ENCODE assay signal across 20 cellular contexts in genomic region chr6:129608886-129609540, GRCh38.
DNase-seq lines count a peak whose midpoint lies in the region; ATAC-seq and TF ChIP-seq lines count a peak whose summit lies in the region.
"Had no signal": no experiment of that assay in that cellular context is flagged by ENCODE, and none has a peak within 500 bp of the region (broad histone marks: within the 10 kb centered on the region; RNA-seq: fewer than 3 reads in every experiment).

No MANE protein-coding gene starts in this region.

- H3K27me3 Mint-ChIP-seq in activated naive CD4-positive, alpha-beta T cell treated with anti-CD3 and anti-CD28 coated beads, Interleukin-2, amount 50 U/mL, for 24 hours = no peaks in the 10 kb centered on the region
- H3K27me3 Mint-ChIP-seq in activated naive CD4-positive, alpha-beta T cell treated with anti-CD3 and anti-CD28 coated beads for 36 hours (ENCODE audit: low read depth) = no peaks in the 10 kb centered on the region
- H3K27me3 Mint-ChIP-seq in brain = no peaks in the 10 kb centered on the region
- H3K27me3 Mint-ChIP-seq: activated CD4-positive, alpha-beta T cell treated with anti-CD3 and anti-CD28 coated beads for 36 hours; IgD-negative memory B cell had no signal

- peaks cover 3% of the 10 kb centered on the region for H3K36me3 Mint-ChIP-seq in activated naive CD4-positive, alpha-beta T cell treated with anti-CD3 and anti-CD28 coated beads, Interleukin-2, amount 50 U/mL, for 24 hours
- H3K36me3 Mint-ChIP-seq in activated naive CD4-positive, alpha-beta T cell treated with anti-CD3 and anti-CD28 coated beads for 36 hours (ENCODE audit: low read depth) = no peaks in the 10 kb centered on the region
- peaks cover 7% of the 10 kb centered on the region for H3K36me3 Mint-ChIP-seq in brain

- intact Hi-C loops in activated naive CD4-positive, alpha-beta T cell treated with anti-CD3 and anti-CD28 coated beads for 36 hours (cut with micrococcal nuclease) = no loop called here

- TF ChIP-seq CTCF in brain (conservative IDR thresholded peaks at IDR 0.05) (no peak), suprapubic skin (IDR thresholded peaks at IDR 0.05) (no peak)

- H3K27ac Mint-ChIP-seq in activated naive CD4-positive, alpha-beta T cell treated with anti-CD3 and anti-CD28 coated beads, Interleukin-2, amount 50 U/mL, for 24 hours = peak overlapping the region; percentile 14
- H3K27ac Mint-ChIP-seq in activated naive CD4-positive, alpha-beta T cell treated with anti-CD3 and anti-CD28 coated beads for 36 hours = no peak overlapping the region
- peak overlapping the region; percentile 74 to 96 (median 88) for H3K27ac Mint-ChIP-seq in brain
- H3K27ac Mint-ChIP-seq: activated CD4-positive, alpha-beta T cell treated with anti-CD3 and anti-CD28 coated beads for 36 hours; IgD-negative memory B cell had no signal

- no peaks in the 10 kb centered on the region for H3K27me3 ChIP-seq in suprapubic skin
- H3K27me3 ChIP-seq: adrenal gland; BLaER1 treated with 17β-estradiol and CSF1 and Interleukin-3, amounts not matched to agents 10 nM and 100 nM; cardiac muscle cell; hepatocyte; upper lobe of left lung had no signal

- CTCF ChIA-PET in activated naive CD4-positive, alpha-beta T cell treated with anti-CD3 and anti-CD28 coated beads for 36 hours (lab: Charles Lee) = interaction anchor here (0.6 to 2.6 kb wide), 4 partner anchors 11 to 166 kb away, joined by 3 to 11 read pairs (median 3); no protein-coding TSS in a partner anchor

- H3K9me3 Mint-ChIP-seq in activated naive CD4-positive, alpha-beta T cell treated with anti-CD3 and anti-CD28 coated beads, Interleukin-2, amount 50 U/mL, for 24 hours = no peaks in the 10 kb centered on the region
- no peaks in the 10 kb centered on the region for H3K9me3 Mint-ChIP-seq in activated naive CD4-positive, alpha-beta T cell treated with anti-CD3 and anti-CD28 coated beads for 36 hours
- no peaks in the 10 kb centered on the region for H3K9me3 Mint-ChIP-seq in brain
- H3K9me3 Mint-ChIP-seq: IgD-negative memory B cell had no signal

- WGBS in suprapubic skin = 56% methylated on average over 3 of the region's 3 CpGs

- TF ChIP-seq POLR2A in suprapubic skin (IDR thresholded peaks at IDR 0.05) = no peak

- ATAC-seq in GM21447 (IDR thresholded peaks at IDR 0.05; ENCODE audit: unreplicated experiment) = no peak
- ATAC-seq: activated CD4-positive, alpha-beta T cell treated with anti-CD3 and anti-CD28 coated beads for 36 hours had no signal

- H3K27ac ChIP-seq in suprapubic skin = peak overlapping the region; percentile 18
- H3K27ac ChIP-seq: BLaER1 treated with 17β-estradiol and CSF1 and Interleukin-3, amounts not matched to agents 10 nM and 100 nM; cardiac muscle cell; hepatocyte had no signal

- H3K4me1 ChIP-seq in suprapubic skin = peaks cover 7% of the 10 kb centered on the region

- no peak overlapping the region for H3K4me3 Mint-ChIP-seq in activated naive CD4-positive, alpha-beta T cell treated with anti-CD3 and anti-CD28 coated beads, Interleukin-2, amount 50 U/mL, for 24 hours
- H3K4me3 Mint-ChIP-seq in activated naive CD4-positive, alpha-beta T cell treated with anti-CD3 and anti-CD28 coated beads for 36 hours = no peak overlapping the region
- peak overlapping the region in 3 of 5 experiments; percentile 38 to 73 (median 54) for H3K4me3 Mint-ChIP-seq in brain
- H3K4me3 Mint-ChIP-seq: activated CD4-positive, alpha-beta T cell treated with anti-CD3 and anti-CD28 coated beads for 36 hours; IgD-negative memory B cell had no signal

- no peaks in the 10 kb centered on the region for H3K4me1 Mint-ChIP-seq in activated naive CD4-positive, alpha-beta T cell treated with anti-CD3 and anti-CD28 coated beads, Interleukin-2, amount 50 U/mL, for 24 hours
- peaks cover 2% of the 10 kb centered on the region for H3K4me1 Mint-ChIP-seq in activated naive CD4-positive, alpha-beta T cell treated with anti-CD3 and anti-CD28 coated beads for 36 hours (ENCODE audit: low read depth)
- H3K4me1 Mint-ChIP-seq in brain = peaks cover 59% of the 10 kb centered on the region
- H3K4me1 Mint-ChIP-seq: IgD-negative memory B cell had no signal

- peaks cover 4% of the 10 kb centered on the region for H3K36me3 ChIP-seq in suprapubic skin
- H3K36me3 ChIP-seq: cardiac muscle cell had no signal

- no peak for DNase-seq in activated naive CD4-positive, alpha-beta T cell treated with anti-CD3 and anti-CD28 coated beads for 36 hours
- DNase-seq in NCI-H69 (lab: John Stamatoyannopoulos, UW) (peak; percentile 70), suprapubic skin (ENCODE audit: low spot score in 2 of 2) (no peak), AG20443 (ENCODE audit: low spot score) (no peak), GDM1 (lab: John Stamatoyannopoulos, UW) (no peak)
- DNase-seq: activated CD4-positive, alpha-beta T cell treated with anti-CD3 and anti-CD28 coated beads for 36 hours; adrenal gland; Calu3; foreskin fibroblast; NCI-H1930; NCI-H345; stimulated activated CD4-positive, alpha-beta T cell treated with anti-CD3 and anti-CD28 coated beads, Interleukin-12 subunit alpha, Interleukin-12 subunit beta, amount 100 ng/mL, for 4 hours; upper lobe of left lung had no signal

- TF ChIP-seq EP300 in suprapubic skin (IDR thresholded peaks at IDR 0.05) = no peak

- no peak overlapping the region for H3K4me3 ChIP-seq in suprapubic skin
- H3K4me3 ChIP-seq: adrenal gland; BLaER1 treated with 17β-estradiol and CSF1 and Interleukin-3, amounts not matched to agents 10 nM and 100 nM; cardiac muscle cell; hepatocyte; upper lobe of left lung had no signal

- H3K9me3 ChIP-seq in suprapubic skin = no peaks in the 10 kb centered on the region
- H3K9me3 ChIP-seq: adrenal gland; BLaER1 treated with 17β-estradiol and CSF1 and Interleukin-3, amounts not matched to agents 10 nM and 100 nM; upper lobe of left lung had no signal

Comparison
In these comparisons a context has a peak if more than half of its experiments do, and no peak if none do; other contexts are left out.
1. H3K4me3 Mint-ChIP-seq: peak in brain (3 of 5); none in activated naive CD4-positive, alpha-beta T cell treated with anti-CD3 and anti-CD28 coated beads, Interleukin-2, amount 50 U/mL, for 24 hours (single experiment) and activated naive CD4-positive, alpha-beta T cell treated with anti-CD3 and anti-CD28 coated beads for 36 hours (single experiment).